ENCODE assay signal across 2 cellular contexts in genomic region chr6:141475269-141475668, GRCh38.
TF ChIP-seq lines count a peak whose summit lies in the region.

No MANE protein-coding gene starts in this region.

TF ChIP-seq in IMR-90, 13 proteins besides CTCF, POLR2A, EP300 and RAD21:
- TF ChIP-seq ELK1 (IDR thresholded peaks at IDR 0.05; ENCODE audit: borderline replicate concordance, low read depth, low read length), result no peak
- TF ChIP-seq CEBPB (IDR thresholded peaks at IDR 0.05; ENCODE audit: low read depth, low read length), result no peak
- 0 out of 2 replicates have a peak, but pooled peaks have one; percentile 8 for TF ChIP-seq FOS (IDR thresholded peaks at IDR 0.05; ENCODE audit: low read depth, low read length)

TF ChIP-seq in endothelial cell of umbilical vein, 7 proteins besides CTCF, POLR2A, EP300 and RAD21:
- no peak for TF ChIP-seq GATA2 (IDR thresholded peaks at IDR 0.05; ENCODE audit: insufficient read depth, insufficient read length, low read depth, low read length)
- no peak for TF ChIP-seq MYC (IDR thresholded peaks at IDR 0.05; ENCODE audit: low read depth, low read length)
- TF ChIP-seq POLR2AphosphoS5 (IDR thresholded peaks at IDR 0.05; ENCODE audit: insufficient read depth, low read depth, low read length), result no peak
- TF ChIP-seq FOS (IDR thresholded peaks at IDR 0.05; ENCODE audit: borderline replicate concordance, insufficient read depth, low read length), result peak; percentile 35
- TF ChIP-seq EZH2 (IDR thresholded peaks at IDR 0.05; ENCODE audit: borderline replicate concordance, low read depth, low read length, severe bottlenecking), result no peak
- no peak for TF ChIP-seq MAX (IDR thresholded peaks at IDR 0.05; ENCODE audit: insufficient read depth, insufficient read length)
- TF ChIP-seq JUN (IDR thresholded peaks at IDR 0.05; ENCODE audit: borderline replicate concordance, insufficient read depth, insufficient read length, low read depth), result no peak
